25 cellular contexts compared by ENCODE assay signal in the genomic region with DNA sequence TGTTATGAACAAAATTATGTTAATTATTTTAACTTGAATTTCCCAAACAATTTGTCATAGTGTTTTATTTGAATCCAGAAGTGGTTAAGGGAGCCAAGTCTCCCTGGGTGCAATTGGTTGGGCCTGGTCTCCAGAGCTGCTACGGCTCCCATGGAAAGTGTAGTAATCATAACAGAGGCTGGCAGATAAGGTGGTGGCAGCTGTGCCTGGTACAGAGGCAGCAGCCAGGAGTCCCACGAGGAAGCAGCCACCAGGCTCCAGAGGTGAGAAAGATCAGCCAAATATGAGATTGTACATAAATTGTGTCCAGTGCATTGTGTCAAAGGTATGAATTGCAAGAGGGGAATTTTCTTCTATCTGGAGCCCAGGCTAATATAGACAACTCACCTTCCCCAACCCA.
"Had no signal": no experiment of that assay in that cellular context is flagged by ENCODE, and none has a peak within 500 bp of the region (broad histone marks: within the 10 kb centered on the region; RNA-seq: fewer than 3 reads in every experiment).

No MANE protein-coding gene starts in this region.

- ATAC-seq: stimulated activated effector memory CD8-positive, alpha-beta T cell treated with anti-CD3 and anti-CD28 coated beads, Interleukin-12 subunit alpha, Interleukin-12 subunit beta, amount 100 ng/mL, for 72 hours; stimulated activated memory B cell treated with anti-CD40 and anti-IgM and Interleukin-4, amounts not matched to agents 10 μg/mL and 1 μg/mL and 100 μg/mL, for 72 hours; stimulated activated naive B cell treated with anti-CD40 and anti-IgM and Interleukin-4, amounts not matched to agents 10 μg/mL and 1 μg/mL and 100 μg/mL, for 72 hours; stimulated activated naive CD8-positive, alpha-beta T cell treated with anti-CD3 and anti-CD28 coated beads, Interleukin-15, amount 100 ng/mL, for 72 hours; stimulated activated naive CD8-positive, alpha-beta T cell treated with anti-CD3 and anti-CD28 coated beads, Interleukin-15, Interleukin-2, amounts not matched to agents 100 U/mL and 50 U/mL, for 24 hours; upper lobe of right lung had no signal

- H3K27ac ChIP-seq: stomach, suprapubic skin, testis, thoracic aorta, thyroid gland, tibial artery, tibial nerve, transverse colon, upper lobe of left lung, upper lobe of right lung, uterus, vagina had no signal

- DNase-seq: stimulated activated CD4-positive, alpha-beta T cell treated with anti-CD3 and anti-CD28 coated beads, Interleukin-2, amount 100 ng/mL, for 48 hours; stimulated activated CD4-positive, alpha-beta T cell treated with anti-CD3 and anti-CD28 coated beads, Interleukin-4, amount 100 ng/mL, for 1 hour; stimulated activated CD4-positive, alpha-beta T cell treated with anti-CD3 and anti-CD28 coated beads, Interleukin-4, amount 100 ng/mL, for 24 hours; stimulated activated CD4-positive, alpha-beta T cell treated with anti-CD3 and anti-CD28 coated beads, Interleukin-4, amount 100 ng/mL, for 4 hours; stimulated activated CD8-positive, alpha-beta memory T cell treated with anti-CD3 and anti-CD28 coated beads, Interleukin-4, amount 100 ng/mL, for 48 hours; stimulated activated naive B cell treated with anti-CD40 and anti-IgM and Interleukin-4, amounts not matched to agents 10 μg/mL and 1 μg/mL and 100 μg/mL, for 72 hours; stimulated activated naive CD4-positive, alpha-beta T cell; stimulated activated naive CD4-positive, alpha-beta T cell treated with Interleukin-2 at 50 U/mL for 16 hours; stimulated activated naive CD8-positive, alpha-beta T cell treated with anti-CD3 and anti-CD28 coated beads, Interleukin-15, amount 100 ng/mL, for 72 hours; stimulated activated naive CD8-positive, alpha-beta T cell treated with anti-CD3 and anti-CD28 coated beads, Interleukin-15, Interleukin-2, amounts not matched to agents 100 U/mL and 50 U/mL, for 24 hours; stomach; substantia nigra; testis; thyroid gland; tibial artery; transverse colon; upper lobe of left lung; upper lobe of right lung; uterus had no signal

- H3K4me1 ChIP-seq: stomach, suprapubic skin, testis, thyroid gland, tibial artery, tibial nerve, transverse colon, upper lobe of left lung, upper lobe of right lung, uterus, vagina had no signal

- H3K9me3 ChIP-seq: stomach, suprapubic skin, testis, thoracic aorta, thyroid gland, tibial artery, tibial nerve, transverse colon, upper lobe of left lung, upper lobe of right lung, uterus, vagina had no signal

- H3K27me3 ChIP-seq: stomach, suprapubic skin, testis, thyroid gland, tibial artery, tibial nerve, transverse colon, upper lobe of left lung, upper lobe of right lung, uterus, vagina had no signal

- H3K36me3 ChIP-seq: stomach, suprapubic skin, thoracic aorta, thyroid gland, tibial artery, tibial nerve, transverse colon, upper lobe of left lung, upper lobe of right lung, uterus, vagina had no signal

- H3K4me3 ChIP-seq: stomach, suprapubic skin, testis, thoracic aorta, thyroid gland, tibial artery, tibial nerve, transverse colon, upper lobe of left lung, upper lobe of right lung, uterus, vagina had no signal
